ENCODE assay signal across 1 cellular context in genomic region chr6:111632468-111633247, GRCh38.
TF ChIP-seq lines count a peak whose summit lies in the region.

No MANE protein-coding gene starts in this region.

TF ChIP-seq in GM23338, 12 proteins besides CTCF, POLR2A, EP300 and RAD21 (continued from another document):
- TF ChIP-seq ZNF462 (CRISPR knock-in tag; IDR thresholded peaks at IDR 0.05) (no peak), JUNB (IDR thresholded peaks at IDR 0.05; ENCODE audit: unreplicated experiment) (no peak), ZNF114 (CRISPR knock-in tag; IDR thresholded peaks at IDR 0.05) (no peak), EZH2 (IDR thresholded peaks at IDR 0.05; ENCODE audit: low read depth, unreplicated experiment) (no peak)
TF ChIP-seq in GM23338: peak in this region for 0.
